9 cellular contexts compared by ENCODE assay signal in genomic region chr11:5809122-5809519, GRCh38. TPM values are rescaled to one million over a fixed set of nuclear protein-coding genes. Genes with fewer than 3 reads are reported as not detected.
A peak's percentile ranks its signal among the peaks of the same experiment; 100 is the strongest.
DNase-seq lines count a peak whose midpoint lies in the region; ATAC-seq and TF ChIP-seq lines count a peak whose summit lies in the region.
"Had no signal": no experiment of that assay in that cellular context is flagged by ENCODE, and none has a peak within 500 bp of the region (broad histone marks: within the 10 kb centered on the region; RNA-seq: fewer than 3 reads in every experiment).

No MANE protein-coding gene starts in this region.

- H3K27ac ChIP-seq in A673 (ENCODE audit: low read depth, low read length, poor library complexity, severe bottlenecking): no peak overlapping the region
- H3K27ac ChIP-seq: epithelial cell of prostate had no signal

- no peaks in the 10 kb centered on the region for H3K36me3 Mint-ChIP-seq in dendritic cell treated with granulocyte-macrophage colony-stimulating factor and Interleukin-4, amounts not matched to agents 40 ng/mL and 50 ng/mL, for 4 days (ENCODE audit: low read depth)
- no peaks in the 10 kb centered on the region for H3K36me3 Mint-ChIP-seq in neural crest cell (ENCODE audit: low read depth)

- BruUV-seq in A673 (replicated peaks; lab: Mats Ljungman, UMichigan): no TSS peak

- intact Hi-C loops in A673 (cut with micrococcal nuclease; ENCODE audit: unreplicated experiment): loop anchor here (2.0 kb wide), 1 partner anchor 1172 kb away; the partner anchor contains the start of gene OR51D1
- intact Hi-C loops in dendritic cell treated with granulocyte-macrophage colony-stimulating factor and Interleukin-4, amounts not matched to agents 40 ng/mL and 50 ng/mL, for 4 days (cut with micrococcal nuclease): loop anchor here (10.0 kb wide), 3 partner anchors 604 to 1174 kb away; partner anchors contain the start of genes OR51D1 and OR51V1

- H3K9me3 Mint-ChIP-seq in dendritic cell treated with granulocyte-macrophage colony-stimulating factor and Interleukin-4, amounts not matched to agents 40 ng/mL and 50 ng/mL, for 4 days: peaks cover 6% of the 10 kb centered on the region
- peaks cover 4% of the 10 kb centered on the region for H3K9me3 Mint-ChIP-seq in neural crest cell

- peak; percentile 14 for ATAC-seq in GM19467 (IDR thresholded peaks at IDR 0.05; ENCODE audit: unreplicated experiment)

- POLR2A ChIA-PET in A673 (lab: Charles Lee; ENCODE audit: low non-redundant PET): no interaction called here

- H3K4me1 Mint-ChIP-seq in dendritic cell treated with granulocyte-macrophage colony-stimulating factor and Interleukin-4, amounts not matched to agents 40 ng/mL and 50 ng/mL, for 4 days (ENCODE audit: low read depth): peaks cover 12% of the 10 kb centered on the region
- H3K4me1 Mint-ChIP-seq in neural crest cell: no peaks in the 10 kb centered on the region

- no peaks in the 10 kb centered on the region for H3K4me1 ChIP-seq in A673 (ENCODE audit: insufficient read depth, low read length, poor library complexity, severe bottlenecking)

- H3K27me3 ChIP-seq in A673 (replicated peaks; ENCODE audit: insufficient read depth, low read depth, low read length, poor library complexity): peaks cover 8% of the 10 kb centered on the region

- DNase-seq in A673 (ENCODE audit: low spot score) (no peak), neural crest cell (ENCODE audit: low read depth, low spot score) (no peak), NCI-H2081 treated with DMSO at 0.1 percent for 48 hours (lab: John Stamatoyannopoulos, UW) (no peak), superior temporal gyrus (ENCODE audit: extremely low spot score) (no peak)
- peak; percentile 12 for DNase-seq in Jurkat, Clone E6-1 (ENCODE audit: low read depth, low spot score)
- DNase-seq in effector CD8-positive, alpha-beta T cell (lab: John Stamatoyannopoulos, UW): no peak

- TF ChIP-seq CTCF in A673 (conservative IDR thresholded peaks at IDR 0.05; ENCODE audit: low read depth, low read length) (no peak), neural crest cell (conservative IDR thresholded peaks at IDR 0.05) (no peak)

- H3K9me3 ChIP-seq in A673 (ENCODE audit: low read depth, low read length, poor library complexity, severe bottlenecking): no peaks in the 10 kb centered on the region

- H3K27me3 Mint-ChIP-seq in dendritic cell treated with granulocyte-macrophage colony-stimulating factor and Interleukin-4, amounts not matched to agents 40 ng/mL and 50 ng/mL, for 4 days: no peaks in the 10 kb centered on the region
- peaks cover 17% of the 10 kb centered on the region for H3K27me3 Mint-ChIP-seq in neural crest cell (ENCODE audit: low read depth)

- H3K27ac Mint-ChIP-seq in dendritic cell treated with granulocyte-macrophage colony-stimulating factor and Interleukin-4, amounts not matched to agents 40 ng/mL and 50 ng/mL, for 4 days: peak overlapping the region; percentile 22
- H3K27ac Mint-ChIP-seq in neural crest cell (ENCODE audit: unreplicated experiment): no peak overlapping the region

- CTCF ChIA-PET in A673 (lab: Charles Lee): no interaction called here

- peak overlapping the region; percentile 73 for H3K4me3 Mint-ChIP-seq in dendritic cell treated with granulocyte-macrophage colony-stimulating factor and Interleukin-4, amounts not matched to agents 40 ng/mL and 50 ng/mL, for 4 days
- H3K4me3 Mint-ChIP-seq in neural crest cell: peak overlapping the region; percentile 87

- H3K4me3 ChIP-seq in A673 (ENCODE audit: low read depth, low read length, poor library complexity, severe bottlenecking): peak overlapping the region; percentile 44
- peak overlapping the region; percentile 55 for H3K4me3 ChIP-seq in Jurkat, Clone E6-1 (ENCODE audit: low read length)

- H3K36me3 ChIP-seq in A673 (ENCODE audit: insufficient read depth, low read length, poor library complexity, severe bottlenecking): no peaks in the 10 kb centered on the region

RNA-seq across cellular contexts. Expression of gene OR52N2, which starts 0.4 kb away (rescaled TPM):
- total RNA-seq in A673 (2021): not detected in 2 replicates
- polyA plus RNA-seq in Jurkat, Clone E6-1 (2012; ENCODE audit: insufficient read depth, insufficient read length): not detected
- total RNA-seq in neural crest cell: not detected in 2 replicates

RNA-seq across cellular contexts. Expression of gene OR52N1, which starts 18.1 kb away (rescaled TPM):
- total RNA-seq in A673 (2021): not detected in 2 replicates
- not detected for polyA plus RNA-seq in Jurkat, Clone E6-1 (2012; ENCODE audit: insufficient read depth, insufficient read length)
- not detected in 2 replicates for total RNA-seq in neural crest cell

RNA-seq across cellular contexts. Expression of gene OR52N5, which starts 26.0 kb away (rescaled TPM):
- total RNA-seq in A673 (2021) (not detected in 2 replicates), neural crest cell (not detected in 2 replicates)
- not detected for polyA plus RNA-seq in Jurkat, Clone E6-1 (2012; ENCODE audit: insufficient read depth, insufficient read length)

RNA-seq across cellular contexts. Expression of gene OR52E6, which starts 32.6 kb away (rescaled TPM):
- not detected in 2 replicates for total RNA-seq in A673 (2021)
- polyA plus RNA-seq in Jurkat, Clone E6-1 (2012; ENCODE audit: insufficient read depth, insufficient read length): not detected
- total RNA-seq in neural crest cell: not detected in 2 replicates

RNA-seq across cellular contexts. Expression of gene OR52E8, which starts 48.4 kb away (rescaled TPM):
- not detected in 2 replicates for total RNA-seq in A673 (2021)
- not detected for polyA plus RNA-seq in Jurkat, Clone E6-1 (2012; ENCODE audit: insufficient read depth, insufficient read length)
- not detected in 2 replicates for total RNA-seq in neural crest cell
